In genomic region chr22:39446239-39446721, GRCh38 we compare ENCODE assay signal across 8 cellular contexts. TPM values are rescaled to one million over a fixed set of nuclear protein-coding genes. Genes with fewer than 3 reads are reported as not detected.
DNase-seq lines count a peak whose midpoint lies in the region; ATAC-seq and TF ChIP-seq lines count a peak whose summit lies in the region.

No MANE protein-coding gene starts in this region.

- no peak overlapping the region for H3K4me3 Mint-ChIP-seq in nephron progenitor cell

- DNase-seq in GM12865 (ENCODE audit: low read depth) (peak; percentile 84), nephron progenitor cell (no peak), retina (no peak), NCI-H1105 treated with DMSO at 0.1 percent for 48 hours (lab: John Stamatoyannopoulos, UW) (no peak), DMS53 (lab: John Stamatoyannopoulos, UW) (no peak)

- ATAC-seq in GM19452 (IDR thresholded peaks at IDR 0.05; ENCODE audit: unreplicated experiment) (peak; percentile 28), HG03354 (IDR thresholded peaks at IDR 0.05; ENCODE audit: poor library complexity, severe bottlenecking, unreplicated experiment) (peak; percentile 30), esophagus mucosa (peak; percentile 2)

- TF ChIP-seq CTCF in GM12865 (IDR thresholded peaks at IDR 0.05; ENCODE audit: insufficient read depth, low read depth, low read length, missing control alignments) (no peak), nephron progenitor cell (IDR thresholded peaks at IDR 0.05) (no peak)

- H3K4me3 ChIP-seq in GM12865 (ENCODE audit: low read depth, low read length) = peak overlapping the region; percentile 65

- H3K36me3 Mint-ChIP-seq in nephron progenitor cell (ENCODE audit: low read depth) = no peaks in the 10 kb centered on the region

- peaks cover 8% of the 10 kb centered on the region for H3K27me3 Mint-ChIP-seq in nephron progenitor cell (ENCODE audit: low read depth, poor library complexity)

- no peaks in the 10 kb centered on the region for H3K9me3 Mint-ChIP-seq in nephron progenitor cell

- peaks cover 52% of the 10 kb centered on the region for H3K4me1 Mint-ChIP-seq in nephron progenitor cell

- H3K27ac Mint-ChIP-seq in nephron progenitor cell = no peak overlapping the region

RNA-seq across cellular contexts. Expression of gene MGAT3, which starts 10.5 kb away (rescaled TPM):
- 0.44 TPM for total RNA-seq in esophagus mucosa

RNA-seq across cellular contexts. Expression of gene TAB1, which starts 46.7 kb away (rescaled TPM):
- total RNA-seq in esophagus mucosa = 10.9 TPM

RNA-seq across cellular contexts. Expression of gene MIEF1, which starts 55.8 kb away (rescaled TPM):
- 16.7 TPM for total RNA-seq in esophagus mucosa
